9 cellular contexts compared by ENCODE assay signal in genomic region chr12:46385439-46385838, GRCh38. TPM values are rescaled to one million over a fixed set of nuclear protein-coding genes. Genes with fewer than 3 reads are reported as not detected.
DNase-seq lines count a peak whose midpoint lies in the region; ATAC-seq, FAIRE-seq and TF ChIP-seq lines count a peak whose summit lies in the region.
"Had no signal": no experiment of that assay in that cellular context is flagged by ENCODE, and none has a peak within 500 bp of the region (broad histone marks: within the 10 kb centered on the region; RNA-seq: fewer than 3 reads in every experiment).

No MANE protein-coding gene starts in this region.

- peaks cover 0 to 55% (median 13%) of the 10 kb centered on the region in 4 donors for H3K4me1 ChIP-seq in right lobe of liver
- H3K4me1 ChIP-seq in tibial nerve, result peaks cover 3 to 77% (median 49%) of the 10 kb centered on the region in 4 donors

- H3K4me1 Mint-ChIP-seq in T-helper 2 cell treated with Interferon-gamma antibody and Interleukin-4, amounts not matched to agents 5 μg/mL and 100 μg/mL, for 36 hours (ENCODE audit: low read depth), result peaks cover 52% of the 10 kb centered on the region
- peaks cover 47% of the 10 kb centered on the region for H3K4me1 Mint-ChIP-seq in activated naive CD8-positive, alpha-beta T cell treated with anti-CD3 and anti-CD28 coated beads, Interleukin-2, amount 10 ng/mL, durations not matched to agents 7 days and 5 days

- FAIRE-seq in GM12891 (lab: Jason Lieb, UNC), result no peak

- no peaks in the 10 kb centered on the region for H3K9me3 ChIP-seq in right lobe of liver
- no peaks in the 10 kb centered on the region for H3K9me3 ChIP-seq in tibial nerve

- no peaks in the 10 kb centered on the region for H3K27me3 ChIP-seq in right lobe of liver
- H3K27me3 ChIP-seq in tibial nerve, result no peaks in the 10 kb centered on the region

- TF ChIP-seq EP300 in tibial nerve (IDR thresholded peaks at IDR 0.05), result no peak

- H3K27ac ChIP-seq in right lobe of liver (peak overlapping the region; percentile 99 to 100 (median 99)), tibial nerve (peak overlapping the region in 3 of 4 donors; percentile 9 to 100 (median 99))

- H3K4me3 ChIP-seq in right lobe of liver, result no peak overlapping the region
- no peak overlapping the region for H3K4me3 ChIP-seq in tibial nerve

- 27% methylated on average over 4 of the region's 5 CpGs for WGBS in right lobe of liver (ENCODE audit: insufficient coverage, low coverage, low lambda C conversion rate, missing lambda C conversion rate)
- 84 to 91% methylated on average over 5 of the region's 5 CpGs for WGBS in tibial nerve, 2 donors

- no peak overlapping the region for H3K27ac Mint-ChIP-seq in T-helper 2 cell treated with Interferon-gamma antibody and Interleukin-4, amounts not matched to agents 5 μg/mL and 100 μg/mL, for 36 hours
- H3K27ac Mint-ChIP-seq in activated naive CD8-positive, alpha-beta T cell treated with anti-CD3 and anti-CD28 coated beads, Interleukin-2, amount 10 ng/mL, durations not matched to agents 7 days and 5 days, result no peak overlapping the region

- no peak for DNase-seq in T-helper 2 cell treated with Interferon-gamma antibody and Interleukin-4, amounts not matched to agents 5 μg/mL and 100 μg/mL, for 36 hours (ENCODE audit: low spot score)
- no peak for DNase-seq in T-helper 2 cell
- no peak for DNase-seq in activated naive CD8-positive, alpha-beta T cell treated with anti-CD3 and anti-CD28 coated beads, Interleukin-2, amount 10 ng/mL, durations not matched to agents 7 days and 5 days
- DNase-seq in right lobe of liver, result peak; percentile 46 to 77 (median 74)
- no peak for DNase-seq in tibial nerve (ENCODE audit: low spot score in 2 of 2)
- DNase-seq in NCI-H2029 (lab: John Stamatoyannopoulos, UW), result no peak
- no peak for DNase-seq in GM12891 (ENCODE audit: insufficient read length, low spot score)
- DNase-seq: NCI-H2171 treated with DMSO at 0.1 percent for 48 hours had no signal

- ATAC-seq in activated naive CD8-positive, alpha-beta T cell treated with anti-CD3 and anti-CD28 coated beads, Interleukin-2, amount 10 ng/mL, durations not matched to agents 7 days and 5 days (ENCODE audit: low read depth), result no peak
- ATAC-seq in right lobe of liver (peak; percentile 6 to 39 (median 18)), HG03378 (IDR thresholded peaks at IDR 0.05; ENCODE audit: unreplicated experiment) (no peak)

- peak; percentile 83 for TF ChIP-seq POLR2A in right lobe of liver (IDR thresholded peaks at IDR 0.05)
- TF ChIP-seq POLR2A in tibial nerve (IDR thresholded peaks at IDR 0.05), result no peak
- no peak for TF ChIP-seq POLR2A in GM12891 (IDR thresholded peaks at IDR 0.05; ENCODE audit: low read depth, low read length)

- POLR2A ChIA-PET in activated naive CD8-positive, alpha-beta T cell treated with anti-CD3 and anti-CD28 coated beads, Interleukin-2, amount 10 ng/mL, durations not matched to agents 7 days and 5 days (lab: Charles Lee), result interaction anchor here (0.7 to 4.4 kb wide), 2 partner anchors 14 to 261 kb away, joined by 4 to 62 read pairs; partner anchors contain the start of gene SLC38A2

- H3K36me3 ChIP-seq in right lobe of liver (no peaks in the 10 kb centered on the region), tibial nerve (no peaks in the 10 kb centered on the region)

- H3K27me3 Mint-ChIP-seq in T-helper 2 cell treated with Interferon-gamma antibody and Interleukin-4, amounts not matched to agents 5 μg/mL and 100 μg/mL, for 36 hours (ENCODE audit: low read depth), result no peaks in the 10 kb centered on the region
- no peaks in the 10 kb centered on the region for H3K27me3 Mint-ChIP-seq in activated naive CD8-positive, alpha-beta T cell treated with anti-CD3 and anti-CD28 coated beads, Interleukin-2, amount 10 ng/mL, durations not matched to agents 7 days and 5 days

- TF ChIP-seq CTCF in right lobe of liver (IDR thresholded peaks at IDR 0.05) (no peak), tibial nerve (IDR thresholded peaks at IDR 0.05) (no peak)

- peak overlapping the region; percentile 33 for H3K4me3 Mint-ChIP-seq in T-helper 2 cell treated with Interferon-gamma antibody and Interleukin-4, amounts not matched to agents 5 μg/mL and 100 μg/mL, for 36 hours
- H3K4me3 Mint-ChIP-seq in activated naive CD8-positive, alpha-beta T cell treated with anti-CD3 and anti-CD28 coated beads, Interleukin-2, amount 10 ng/mL, durations not matched to agents 7 days and 5 days, result peak overlapping the region; percentile 13

- H3K9me3 Mint-ChIP-seq in T-helper 2 cell treated with Interferon-gamma antibody and Interleukin-4, amounts not matched to agents 5 μg/mL and 100 μg/mL, for 36 hours, result no peaks in the 10 kb centered on the region
- H3K9me3 Mint-ChIP-seq in activated naive CD8-positive, alpha-beta T cell treated with anti-CD3 and anti-CD28 coated beads, Interleukin-2, amount 10 ng/mL, durations not matched to agents 7 days and 5 days, result no peaks in the 10 kb centered on the region

- intact Hi-C loops in right lobe of liver (cut with DNase I), result no loop called here

- H3K36me3 Mint-ChIP-seq in T-helper 2 cell treated with Interferon-gamma antibody and Interleukin-4, amounts not matched to agents 5 μg/mL and 100 μg/mL, for 36 hours (ENCODE audit: low read depth), result peaks cover 20% of the 10 kb centered on the region
- peaks cover 9% of the 10 kb centered on the region for H3K36me3 Mint-ChIP-seq in activated naive CD8-positive, alpha-beta T cell treated with anti-CD3 and anti-CD28 coated beads, Interleukin-2, amount 10 ng/mL, durations not matched to agents 7 days and 5 days

TF ChIP-seq in GM12891, 5 proteins besides CTCF, POLR2A, EP300 and RAD21:
- TF ChIP-seq TAF1 (IDR thresholded peaks at IDR 0.05; ENCODE audit: low read depth, low read length) (no peak), SPI1 (IDR thresholded peaks at IDR 0.05; ENCODE audit: low read depth, low read length) (no peak), POLR2AphosphoS5 (IDR thresholded peaks at IDR 0.05; ENCODE audit: low read depth, low read length) (no peak), PAX5 (IDR thresholded peaks at IDR 0.05; ENCODE audit: insufficient read depth, low read length, severe bottlenecking) (no peak), POU2F2 (IDR thresholded peaks at IDR 0.05; ENCODE audit: low read depth, low read length) (no peak)
TF ChIP-seq in GM12891: peak in this region for 0.

RNA-seq across cellular contexts. Expression of gene SLC38A2, which starts 12.9 kb away (rescaled TPM):
- 100 to 1,000 TPM; 227 to 253 TPM for total RNA-seq in activated naive CD8-positive, alpha-beta T cell treated with anti-CD3 and anti-CD28 coated beads, Interleukin-2, amount 10 ng/mL, durations not matched to agents 7 days and 5 days
- total RNA-seq in right lobe of liver (100 to 1,000 TPM in 5 of 6 experiments, 10 to 100 TPM in 1; 77.0 to 463 (median 290) TPM), tibial nerve (100 to 1,000 TPM; 368 to 440 (median 381) TPM)
- polyA plus RNA-seq in GM12891 (2012; ENCODE audit: low read depth, missing spikeins), result 31.8 TPM

Comparison
In these comparisons a context has a peak if more than half of its experiments do, and no peak if none do; other contexts are left out.
1. DNase-seq: peak in right lobe of liver (3 of 3); none in T-helper 2 cell treated with Interferon-gamma antibody and Interleukin-4, amounts not matched to agents 5 μg/mL and 100 μg/mL, for 36 hours (single experiment), T-helper 2 cell (0 of 5), activated naive CD8-positive, alpha-beta T cell treated with anti-CD3 and anti-CD28 coated beads, Interleukin-2, amount 10 ng/mL, durations not matched to agents 7 days and 5 days (single experiment), tibial nerve (0 of 2), NCI-H2029 (single experiment) and GM12891 (single experiment).
2. ATAC-seq: peak in right lobe of liver (4 of 4); none in activated naive CD8-positive, alpha-beta T cell treated with anti-CD3 and anti-CD28 coated beads, Interleukin-2, amount 10 ng/mL, durations not matched to agents 7 days and 5 days (single experiment) and HG03378 (single experiment).